Comparison of ENCODE assay signal across 27 cellular contexts in the genomic region with DNA sequence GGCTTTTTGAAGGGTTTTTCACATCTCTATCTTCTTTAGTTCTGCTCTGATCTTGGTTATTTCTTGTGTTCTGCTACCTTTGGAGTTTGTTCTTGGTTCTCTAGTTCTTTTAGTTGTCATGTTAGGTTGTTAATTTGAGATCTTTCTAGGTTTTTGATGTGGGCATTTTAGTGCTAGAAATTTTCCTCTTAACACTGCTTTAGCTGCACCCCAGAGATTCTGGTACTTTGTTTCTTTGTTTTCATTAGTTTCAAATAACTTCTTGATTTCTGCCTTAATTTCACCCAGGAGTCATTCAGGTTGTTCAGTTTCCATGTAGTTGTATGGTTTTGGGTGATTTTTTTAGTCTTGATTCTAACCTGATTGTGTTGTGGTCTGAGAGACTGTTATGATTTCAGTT.
"Had no signal": no experiment of that assay in that cellular context is flagged by ENCODE, and none has a peak within 500 bp of the region (broad histone marks: within the 10 kb centered on the region; RNA-seq: fewer than 3 reads in every experiment).

No MANE protein-coding gene starts in this region.

- H3K4me3 ChIP-seq: colonic mucosa, esophagus squamous epithelium, gastrocnemius medialis, heart right ventricle, left lung, lower lobe of right lung, mucosa of descending colon had no signal

- FAIRE-seq: endometrium, islet of Langerhans, keratinocyte had no signal

- H3K36me3 ChIP-seq: colonic mucosa, gastrocnemius medialis, lower lobe of right lung had no signal

- H3K4me1 ChIP-seq: colonic mucosa, heart right ventricle, left lung, lower lobe of right lung had no signal

- H3K4me3 Mint-ChIP-seq: dendritic cell treated with granulocyte-macrophage colony-stimulating factor and Interleukin-4, amounts not matched to agents 40 ng/mL and 50 ng/mL, for 4 days; effector memory CD8-positive, alpha-beta T cell; endodermal cell; mesothelial cell of epicardium had no signal

- H3K9me3 ChIP-seq: colonic mucosa, gastrocnemius medialis had no signal

- H3K27ac ChIP-seq: colonic mucosa, epithelial cell of prostate, esophagus squamous epithelium, foreskin keratinocyte, gastrocnemius medialis, heart right ventricle, left lung, lower lobe of right lung had no signal

- H3K27me3 ChIP-seq: colonic mucosa, esophagus squamous epithelium, foreskin keratinocyte, gastrocnemius medialis, heart right ventricle, left lung had no signal

- H3K27ac Mint-ChIP-seq: dendritic cell treated with granulocyte-macrophage colony-stimulating factor and Interleukin-4, amounts not matched to agents 40 ng/mL and 50 ng/mL, for 4 days; endodermal cell; mesothelial cell of epicardium had no signal

- ATAC-seq: effector memory CD8-positive, alpha-beta T cell; esophagus mucosa; foreskin keratinocyte; gastrocnemius medialis; heart right ventricle; left cardiac atrium; left lung; left ventricle myocardium superior; lower lobe of right lung; mucosa of descending colon had no signal

- DNase-seq: colonic mucosa; cortex of kidney; effector CD8-positive, alpha-beta T cell; effector memory CD8-positive, alpha-beta T cell; endodermal cell; erythroblast; esophagus squamous epithelium; foreskin keratinocyte; gastrocnemius medialis; glutamatergic neuron; head of caudate nucleus; heart right ventricle; hippocampal formation; left cardiac atrium; left lung; left ventricle myocardium superior; lower lobe of right lung; mesenchymal stem cell; mucosa of descending colon; naive B cell had no signal

- H3K27me3 Mint-ChIP-seq: dendritic cell treated with granulocyte-macrophage colony-stimulating factor and Interleukin-4, amounts not matched to agents 40 ng/mL and 50 ng/mL, for 4 days; effector memory CD8-positive, alpha-beta T cell; naive B cell had no signal
